ENCODE assay signal across 12 cellular contexts in the genomic region with DNA sequence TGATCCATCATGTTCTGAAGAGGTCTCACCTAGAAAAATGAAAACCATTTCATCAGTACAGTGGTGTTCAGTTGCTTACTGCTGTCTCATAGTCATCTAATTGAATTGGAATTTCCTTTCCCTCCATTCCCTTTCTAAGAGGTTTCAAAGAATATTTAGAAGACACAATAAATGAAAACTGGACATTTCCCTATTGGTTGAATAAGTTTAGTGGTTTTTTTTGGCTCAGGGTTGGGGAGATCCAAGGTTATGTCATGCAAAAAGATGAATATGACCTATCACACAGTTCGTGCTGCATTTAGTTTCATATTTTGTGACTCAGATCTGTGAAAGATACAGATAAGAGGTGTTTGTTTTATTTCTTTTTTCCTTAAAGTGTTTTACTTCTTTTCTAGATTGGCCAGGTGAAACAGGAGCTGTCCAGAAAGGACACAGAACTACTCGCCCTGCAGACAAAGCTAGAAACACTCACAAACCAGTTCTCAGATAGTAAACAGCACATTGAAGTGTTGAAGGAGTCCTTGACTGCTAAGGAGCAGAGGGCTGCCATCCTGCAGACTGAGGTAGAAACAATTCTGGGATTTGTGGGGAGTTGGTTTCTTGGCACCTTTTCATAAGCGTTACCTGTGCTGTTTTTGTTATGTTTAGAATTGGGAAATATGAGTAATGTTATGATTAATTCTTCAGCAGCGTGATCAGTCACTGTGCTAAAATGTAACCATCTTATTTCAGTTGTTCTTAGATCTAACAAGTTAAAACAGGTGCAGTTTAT.
DNase-seq lines count a peak whose midpoint lies in the region; ATAC-seq and TF ChIP-seq lines count a peak whose summit lies in the region.
"Had no signal": no experiment of that assay in that cellular context is flagged by ENCODE, and none has a peak within 500 bp of the region (broad histone marks: within the 10 kb centered on the region; RNA-seq: fewer than 3 reads in every experiment).

No MANE protein-coding gene starts in this region.

- no peak overlapping the region for H3K4me3 Mint-ChIP-seq in stimulated activated naive B cell treated with anti-CD40 and anti-IgM and Interleukin-4, amounts not matched to agents 10 μg/mL and 1 μg/mL and 100 μg/mL, for 72 hours

- H3K4me3 ChIP-seq in choroid plexus epithelial cell (ENCODE audit: low read depth, low read length), result no peak overlapping the region
- H3K4me3 ChIP-seq: tibial nerve had no signal

- no peak for TF ChIP-seq CTCF in choroid plexus epithelial cell (conservative IDR thresholded peaks at IDR 0.05; ENCODE audit: low read depth, low read length)
- TF ChIP-seq CTCF in omental fat pad (IDR thresholded peaks at IDR 0.05), result no peak

- no peaks in the 10 kb centered on the region for H3K9me3 Mint-ChIP-seq in stimulated activated naive B cell treated with anti-CD40 and anti-IgM and Interleukin-4, amounts not matched to agents 10 μg/mL and 1 μg/mL and 100 μg/mL, for 72 hours

- peak; percentile 84 for DNase-seq in EH (ENCODE audit: low read depth)
- DNase-seq in LoVo (ENCODE audit: low spot score), result peak; percentile 31
- DNase-seq in choroid plexus epithelial cell (ENCODE audit: low read depth), result peak; percentile 66
- no peak for DNase-seq in omental fat pad (ENCODE audit: low spot score)
- no peak for DNase-seq in H4 (ENCODE audit: low spot score)
- DNase-seq in iPS-NIHi11 (ENCODE audit: low spot score), result no peak
- DNase-seq in NCI-H1436 treated with DMSO at 0.1 percent for 48 hours (lab: John Stamatoyannopoulos, UW), result no peak
- DNase-seq in stimulated activated naive B cell treated with anti-CD40 and anti-IgM and Interleukin-4, amounts not matched to agents 10 μg/mL and 1 μg/mL and 100 μg/mL, for 72 hours, result no peak
- DNase-seq: effector memory CD4-positive, alpha-beta T cell; NCI-H1092 treated with DMSO at 0.1 percent for 48 hours; stimulated activated CD4-positive, alpha-beta T cell treated with anti-CD3 and anti-CD28 coated beads, Interleukin-4, amount 100 ng/mL, for 4 hours had no signal

- H3K27me3 Mint-ChIP-seq in stimulated activated naive B cell treated with anti-CD40 and anti-IgM and Interleukin-4, amounts not matched to agents 10 μg/mL and 1 μg/mL and 100 μg/mL, for 72 hours, result no peaks in the 10 kb centered on the region

- H3K4me1 Mint-ChIP-seq in stimulated activated naive B cell treated with anti-CD40 and anti-IgM and Interleukin-4, amounts not matched to agents 10 μg/mL and 1 μg/mL and 100 μg/mL, for 72 hours, result no peaks in the 10 kb centered on the region

- no peak overlapping the region for H3K27ac Mint-ChIP-seq in stimulated activated naive B cell treated with anti-CD40 and anti-IgM and Interleukin-4, amounts not matched to agents 10 μg/mL and 1 μg/mL and 100 μg/mL, for 72 hours

- H3K36me3 Mint-ChIP-seq in stimulated activated naive B cell treated with anti-CD40 and anti-IgM and Interleukin-4, amounts not matched to agents 10 μg/mL and 1 μg/mL and 100 μg/mL, for 72 hours, result peaks cover 7 to 15% of the 10 kb centered on the region in 2 donors

- ATAC-seq in omental fat pad (ENCODE audit: low FRiP score), result peak; percentile 50
- ATAC-seq in stimulated activated naive B cell treated with anti-CD40 and anti-IgM and Interleukin-4, amounts not matched to agents 10 μg/mL and 1 μg/mL and 100 μg/mL, for 72 hours (replicated peaks), result no peak

Comparison
In these comparisons a context has a peak if more than half of its experiments do, and no peak if none do; other contexts are left out.
1. DNase-seq: peak in EH (single experiment), LoVo (single experiment) and choroid plexus epithelial cell (single experiment); none in omental fat pad (single experiment), H4 (single experiment), iPS-NIHi11 (single experiment), NCI-H1436 treated with DMSO at 0.1 percent for 48 hours (single experiment) and stimulated activated naive B cell treated with anti-CD40 and anti-IgM and Interleukin-4, amounts not matched to agents 10 μg/mL and 1 μg/mL and 100 μg/mL, for 72 hours (single experiment).